Comparison of ENCODE assay signal across 20 cellular contexts in the genomic region with DNA sequence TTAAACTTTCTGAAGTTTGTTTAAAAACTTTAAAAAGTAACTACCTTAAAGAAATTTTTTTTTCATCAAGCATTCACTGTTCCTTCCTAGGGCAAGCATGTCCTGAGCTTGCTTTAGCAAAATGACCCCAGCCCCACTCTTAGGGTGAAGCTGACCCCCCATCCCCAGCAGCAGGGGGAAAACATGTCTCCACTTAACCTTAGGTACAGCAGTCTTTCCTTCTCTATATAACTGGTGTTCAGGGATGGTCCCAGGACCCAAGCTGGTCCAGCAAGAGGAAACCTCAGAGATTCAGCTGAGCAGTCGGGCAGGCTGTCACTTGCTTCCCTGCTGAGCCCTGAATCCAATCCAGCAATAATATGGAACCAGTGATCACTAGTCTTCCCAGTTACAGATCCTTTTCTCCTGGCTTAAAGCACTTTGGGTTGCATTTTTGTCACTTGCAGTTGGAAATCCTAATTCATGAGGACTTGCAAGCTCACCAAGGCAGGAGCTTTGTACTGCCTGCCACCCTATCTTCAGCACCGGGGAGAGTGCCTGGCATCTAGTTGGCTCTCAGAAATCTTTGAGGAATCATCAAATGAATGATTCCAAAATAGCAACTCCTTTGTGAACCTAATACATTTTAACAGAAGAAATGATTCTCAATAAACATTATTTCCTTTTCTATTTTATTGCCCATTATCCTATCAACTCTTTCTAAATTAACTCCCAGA.
"Had no signal": no experiment of that assay in that cellular context is flagged by ENCODE, and none has a peak within 500 bp of the region (broad histone marks: within the 10 kb centered on the region; RNA-seq: fewer than 3 reads in every experiment).

No MANE protein-coding gene starts in this region.

- H3K36me3 ChIP-seq: colonic mucosa, lower lobe of right lung, pancreas, right lobe of liver, suprapubic skin, thyroid gland had no signal

- H3K4me1 Mint-ChIP-seq: stimulated activated naive CD8-positive, alpha-beta T cell treated with anti-CD3 and anti-CD28 coated beads, Interleukin-15, amount 100 ng/mL, for 72 hours had no signal

- H3K4me1 ChIP-seq: colonic mucosa, lower lobe of right lung, pancreas, right lobe of liver, suprapubic skin, thyroid gland had no signal

- H3K27ac Mint-ChIP-seq: dendritic cell treated with granulocyte-macrophage colony-stimulating factor and Interleukin-4, amounts not matched to agents 40 ng/mL and 50 ng/mL, for 4 days; naive thymus-derived CD8-positive, alpha-beta T cell; nephron progenitor cell; progenitor cell of endocrine pancreas; stimulated activated naive CD8-positive, alpha-beta T cell treated with anti-CD3 and anti-CD28 coated beads, Interleukin-15, amount 100 ng/mL, for 72 hours had no signal

- H3K4me3 Mint-ChIP-seq: dendritic cell treated with granulocyte-macrophage colony-stimulating factor and Interleukin-4, amounts not matched to agents 40 ng/mL and 50 ng/mL, for 4 days; naive thymus-derived CD8-positive, alpha-beta T cell; nephron progenitor cell; stimulated activated naive CD8-positive, alpha-beta T cell treated with anti-CD3 and anti-CD28 coated beads, Interleukin-15, amount 100 ng/mL, for 72 hours had no signal

- H3K4me3 ChIP-seq: colonic mucosa, lower lobe of right lung, pancreas, right lobe of liver, suprapubic skin, thyroid gland had no signal

- H3K36me3 Mint-ChIP-seq: naive thymus-derived CD8-positive, alpha-beta T cell had no signal

- DNase-seq: colonic mucosa; effector memory CD4-positive, alpha-beta T cell; erythroblast; left ventricle myocardium superior; lower lobe of right lung; naive thymus-derived CD8-positive, alpha-beta T cell; nephron progenitor cell; occipital lobe; pancreas; right lobe of liver; small intestine; stimulated activated CD4-positive, alpha-beta T cell treated with anti-CD3 and anti-CD28 coated beads, Interleukin-15, amount 100 ng/mL, for 24 hours; stimulated activated CD4-positive, alpha-beta T cell treated with anti-CD3 and anti-CD28 coated beads, Interleukin-2, amount 100 ng/mL, for 48 hours; stimulated activated naive CD4-positive, alpha-beta T cell; stimulated activated naive CD8-positive, alpha-beta T cell treated with anti-CD3 and anti-CD28 coated beads, Interleukin-15, amount 100 ng/mL, for 72 hours; thyroid gland; trophoblast cell had no signal

- H3K9me3 Mint-ChIP-seq: dendritic cell treated with granulocyte-macrophage colony-stimulating factor and Interleukin-4, amounts not matched to agents 40 ng/mL and 50 ng/mL, for 4 days; naive thymus-derived CD8-positive, alpha-beta T cell; nephron progenitor cell; stimulated activated naive CD8-positive, alpha-beta T cell treated with anti-CD3 and anti-CD28 coated beads, Interleukin-15, amount 100 ng/mL, for 72 hours had no signal

- ATAC-seq: left ventricle myocardium superior; naive thymus-derived CD8-positive, alpha-beta T cell; pancreas; right lobe of liver; stimulated activated naive CD8-positive, alpha-beta T cell treated with anti-CD3 and anti-CD28 coated beads, Interleukin-15, amount 100 ng/mL, for 72 hours had no signal

- H3K9me3 ChIP-seq: colonic mucosa, lower lobe of right lung, pancreas, right lobe of liver, suprapubic skin, thyroid gland had no signal

- H3K27me3 ChIP-seq: colonic mucosa, pancreas, right lobe of liver, thyroid gland had no signal

- H3K27ac ChIP-seq: colonic mucosa, lower lobe of right lung, pancreas, right lobe of liver, suprapubic skin, thyroid gland had no signal
